28 cellular contexts compared by ENCODE assay signal in genomic region chr5:66004216-66004615, GRCh38.
"Had no signal": no experiment of that assay in that cellular context is flagged by ENCODE, and none has a peak within 500 bp of the region (broad histone marks: within the 10 kb centered on the region; RNA-seq: fewer than 3 reads in every experiment).

No MANE protein-coding gene starts in this region.

- H3K27me3 Mint-ChIP-seq: naive B cell; naive thymus-derived CD8-positive, alpha-beta T cell; progenitor cell of endocrine pancreas; stimulated activated naive CD8-positive, alpha-beta T cell treated with anti-CD3 and anti-CD28 coated beads, Interleukin-15, amount 100 ng/mL, for 72 hours had no signal

- H3K27ac Mint-ChIP-seq: neural progenitor cell; stimulated activated effector memory CD8-positive, alpha-beta T cell treated with anti-CD3 and anti-CD28 coated beads, Interleukin-12 subunit alpha, Interleukin-12 subunit beta, amount 100 ng/mL, for 72 hours; stimulated activated naive CD8-positive, alpha-beta T cell treated with anti-CD3 and anti-CD28 coated beads, Interleukin-15, amount 100 ng/mL, for 72 hours had no signal

- H3K4me3 ChIP-seq: neural progenitor cell, ovary, psoas muscle, right lobe of liver, sigmoid colon, suprapubic skin, testis, tibial artery, transverse colon, upper lobe of left lung, vagina had no signal

- ATAC-seq: naive thymus-derived CD8-positive, alpha-beta T cell; psoas muscle; right cardiac atrium; right lobe of liver; stimulated activated effector memory CD8-positive, alpha-beta T cell treated with anti-CD3 and anti-CD28 coated beads, Interleukin-12 subunit alpha, Interleukin-12 subunit beta, amount 100 ng/mL, for 72 hours; stimulated activated naive CD8-positive, alpha-beta T cell treated with anti-CD3 and anti-CD28 coated beads, Interleukin-15, amount 100 ng/mL, for 72 hours; stimulated activated naive CD8-positive, alpha-beta T cell treated with anti-CD3 and anti-CD28 coated beads, Interleukin-15, Interleukin-2, amounts not matched to agents 100 U/mL and 50 U/mL, for 24 hours had no signal

- H3K9me3 ChIP-seq: ovary, psoas muscle, right lobe of liver, sigmoid colon, suprapubic skin, testis, tibial artery, transverse colon, upper lobe of left lung, vagina had no signal

- H3K36me3 ChIP-seq: ovary, right lobe of liver, sigmoid colon, tibial artery had no signal

- H3K27ac ChIP-seq: neural progenitor cell, ovary, parathyroid adenoma, psoas muscle, right lobe of liver, sigmoid colon, suprapubic skin, testis, tibial artery, transverse colon, upper lobe of left lung, vagina had no signal

- H3K9me3 Mint-ChIP-seq: naive thymus-derived CD8-positive, alpha-beta T cell; stimulated activated effector memory CD8-positive, alpha-beta T cell treated with anti-CD3 and anti-CD28 coated beads, Interleukin-12 subunit alpha, Interleukin-12 subunit beta, amount 100 ng/mL, for 72 hours had no signal

- H3K4me1 ChIP-seq: neural progenitor cell, parathyroid adenoma, psoas muscle, suprapubic skin, testis, tibial artery, vagina had no signal

- H3K4me1 Mint-ChIP-seq: neural progenitor cell had no signal

- H3K4me3 Mint-ChIP-seq: naive B cell; neural progenitor cell; stimulated activated effector memory CD8-positive, alpha-beta T cell treated with anti-CD3 and anti-CD28 coated beads, Interleukin-12 subunit alpha, Interleukin-12 subunit beta, amount 100 ng/mL, for 72 hours; stimulated activated naive CD8-positive, alpha-beta T cell treated with anti-CD3 and anti-CD28 coated beads, Interleukin-15, amount 100 ng/mL, for 72 hours had no signal

- DNase-seq: naive B cell; naive thymus-derived CD8-positive, alpha-beta T cell; occipital lobe; ovary; posterior cingulate gyrus; psoas muscle; right cardiac atrium; right lobe of liver; sigmoid colon; small intestine; stimulated activated CD4-positive, alpha-beta T cell treated with anti-CD3 and anti-CD28 coated beads, Interleukin-15, amount 100 ng/mL, for 24 hours; stimulated activated CD4-positive, alpha-beta T cell treated with anti-CD3 and anti-CD28 coated beads, Interleukin-2, amount 100 ng/mL, for 24 hours; stimulated activated CD4-positive, alpha-beta T cell treated with anti-CD3 and anti-CD28 coated beads, Interleukin-2, amount 100 ng/mL, for 48 hours; stimulated activated CD4-positive, alpha-beta T cell treated with anti-CD3 and anti-CD28 coated beads, Interleukin-4, amount 100 ng/mL, for 24 hours; stimulated activated naive CD4-positive, alpha-beta T cell; stimulated activated naive CD8-positive, alpha-beta T cell treated with anti-CD3 and anti-CD28 coated beads, Interleukin-15, amount 100 ng/mL, for 72 hours; stimulated activated naive CD8-positive, alpha-beta T cell treated with anti-CD3 and anti-CD28 coated beads, Interleukin-15, Interleukin-2, amounts not matched to agents 100 U/mL and 50 U/mL, for 24 hours; substantia nigra; testis; tibial artery; transverse colon had no signal

- H3K27me3 ChIP-seq: neural progenitor cell, ovary, right lobe of liver, sigmoid colon, suprapubic skin, testis, tibial artery, transverse colon, upper lobe of left lung, vagina had no signal
